Comparison of ENCODE assay signal across 8 cellular contexts in genomic region chr3:120093119-120093922, GRCh38. TPM values are rescaled to one million over a fixed set of nuclear protein-coding genes. Genes with fewer than 3 reads are reported as not detected.
DNase-seq lines count a peak whose midpoint lies in the region; ATAC-seq lines count a peak whose summit lies in the region.

No MANE protein-coding gene starts in this region.

- no peak overlapping the region for H3K27ac Mint-ChIP-seq in activated naive CD4-positive, alpha-beta T cell treated with anti-CD3 and anti-CD28 coated beads, Interleukin-2, amount 10 ng/mL, durations not matched to agents 7 days and 5 days

- no peaks in the 10 kb centered on the region for H3K9me3 ChIP-seq in skeletal muscle tissue (ENCODE audit: control insufficient read depth in 3 of 3, low read length in 3 of 3)

- ATAC-seq in GM21390 (IDR thresholded peaks at IDR 0.05; ENCODE audit: unreplicated experiment) (no peak), HG03565 (IDR thresholded peaks at IDR 0.05; ENCODE audit: unreplicated experiment) (no peak)

- CTCF ChIA-PET in activated naive CD4-positive, alpha-beta T cell treated with anti-CD3 and anti-CD28 coated beads, Interleukin-2, amount 10 ng/mL, durations not matched to agents 7 days and 5 days (lab: Charles Lee) = no interaction called here

- H3K4me1 ChIP-seq in skeletal muscle tissue (ENCODE audit: control insufficient read depth in 3 of 3, insufficient read depth in 3 of 3, low read length in 3 of 3) = peaks cover 21 to 28% (median 26%) of the 10 kb centered on the region in 3 donors

- peaks cover 13% of the 10 kb centered on the region for H3K36me3 Mint-ChIP-seq in activated naive CD4-positive, alpha-beta T cell treated with anti-CD3 and anti-CD28 coated beads, Interleukin-2, amount 10 ng/mL, durations not matched to agents 7 days and 5 days

- H3K36me3 ChIP-seq in skeletal muscle tissue (ENCODE audit: control insufficient read depth in 3 of 3, insufficient read depth in 3 of 3, low read length in 3 of 3) = no peaks in the 10 kb centered on the region

- H3K27ac ChIP-seq in skeletal muscle tissue (ENCODE audit: low read depth, low read length) = peak overlapping the region; percentile 99

- H3K4me3 ChIP-seq in skeletal muscle tissue (ENCODE audit: low read length in 3 of 3) = peak overlapping the region; percentile 77 to 95 (median 83)

- no peak overlapping the region for H3K4me3 Mint-ChIP-seq in activated naive CD4-positive, alpha-beta T cell treated with anti-CD3 and anti-CD28 coated beads, Interleukin-2, amount 10 ng/mL, durations not matched to agents 7 days and 5 days

- H3K9me3 Mint-ChIP-seq in activated naive CD4-positive, alpha-beta T cell treated with anti-CD3 and anti-CD28 coated beads, Interleukin-2, amount 10 ng/mL, durations not matched to agents 7 days and 5 days = peaks cover 2% of the 10 kb centered on the region

- DNase-seq in NOMO-1 (lab: John Stamatoyannopoulos, UW; ENCODE audit: unreplicated experiment in 2 of 2) = peak; percentile 10 to 25
- DNase-seq in NOMO-1 treated with dmso at 0.1 percent for 144 hours (lab: John Stamatoyannopoulos, UW; ENCODE audit: unreplicated experiment) = no peak
- DNase-seq in NCI-H187 (lab: John Stamatoyannopoulos, UW) = peak; percentile 27 to 51
- DNase-seq in activated naive CD4-positive, alpha-beta T cell treated with anti-CD3 and anti-CD28 coated beads, Interleukin-2, amount 10 ng/mL, durations not matched to agents 7 days and 5 days = peak; percentile 52
- peak; percentile 60 for DNase-seq in iPS DF 19.7 (ENCODE audit: low read depth, low spot score)

- peaks cover 11% of the 10 kb centered on the region for H3K27me3 Mint-ChIP-seq in activated naive CD4-positive, alpha-beta T cell treated with anti-CD3 and anti-CD28 coated beads, Interleukin-2, amount 10 ng/mL, durations not matched to agents 7 days and 5 days

- H3K27me3 ChIP-seq in skeletal muscle tissue (ENCODE audit: control insufficient read depth in 3 of 3, insufficient read depth in 3 of 3, low read length in 3 of 3) = no peaks in the 10 kb centered on the region

- H3K4me1 Mint-ChIP-seq in activated naive CD4-positive, alpha-beta T cell treated with anti-CD3 and anti-CD28 coated beads, Interleukin-2, amount 10 ng/mL, durations not matched to agents 7 days and 5 days = peaks cover 30% of the 10 kb centered on the region

- H3K9ac ChIP-seq in skeletal muscle tissue (ENCODE audit: low read depth in 1 of 3, low read length in 3 of 3) = peak overlapping the region; percentile 88 to 95 (median 91)

RNA-seq across cellular contexts. Expression of gene GSK3B, which starts 0.9 kb away (rescaled TPM):
- total RNA-seq in skeletal muscle tissue = 30.3 TPM
